In genomic region chr6:36759177-36759757, GRCh38 we compare ENCODE assay signal across 8 cellular contexts.
DNase-seq lines count a peak whose midpoint lies in the region; ATAC-seq, FAIRE-seq and TF ChIP-seq lines count a peak whose summit lies in the region.

No MANE protein-coding gene starts in this region.

- H3K4me3 ChIP-seq in brain microvascular endothelial cell (ENCODE audit: low read depth, low read length): no peak overlapping the region

- H3K27me3 ChIP-seq in brain microvascular endothelial cell (replicated peaks): no peaks in the 10 kb centered on the region

- in situ Hi-C loops in brain microvascular endothelial cell (cut with HindIII; ENCODE audit: low pct_ligation_motif_present, low sequenced_read_pairs): loop anchor here (25.0 kb wide), 1 partner anchor 253 kb away; the partner anchor contains the start of gene FGD2

- peak; percentile 98 for TF ChIP-seq CTCF in VCaP (conservative IDR thresholded peaks at IDR 0.05)
- peak; percentile 98 for TF ChIP-seq CTCF in brain microvascular endothelial cell (IDR thresholded peaks at IDR 0.05; ENCODE audit: low read depth, low read length, missing control alignments)

- no peak overlapping the region for H3K27ac ChIP-seq in VCaP
- H3K27ac ChIP-seq in brain microvascular endothelial cell: no peak overlapping the region

- DNase-seq in C1 segment of cervical spinal cord (lab: John Stamatoyannopoulos, UW) (peak in 12 of 14 donors; percentile 26 to 82 (median 60)), H54 (ENCODE audit: insufficient read length, low spot score) (peak; percentile 88), NCI-H2196 (lab: John Stamatoyannopoulos, UW; ENCODE audit: unreplicated experiment) (peak; percentile 85), brain microvascular endothelial cell (peak; percentile 52), inferior parietal cortex (ENCODE audit: extremely low spot score) (peak; percentile 83)
- peak; percentile 86 for DNase-seq in stimulated activated CD4-positive, alpha-beta T cell treated with anti-CD3 and anti-CD28 coated beads, Interleukin-15, amount 100 ng/mL, for 24 hours

- no peaks in the 10 kb centered on the region for H3K36me3 ChIP-seq in brain microvascular endothelial cell (replicated peaks)

- no peak for ATAC-seq in GM21825 (IDR thresholded peaks at IDR 0.05; ENCODE audit: unreplicated experiment)

- FAIRE-seq in H54 (lab: Jason Lieb, UNC): no peak

- TF ChIP-seq POLR2A in H54 (IDR thresholded peaks at IDR 0.05; ENCODE audit: low read depth, low read length): no peak
